ENCODE assay signal across 8 cellular contexts in the genomic region with DNA sequence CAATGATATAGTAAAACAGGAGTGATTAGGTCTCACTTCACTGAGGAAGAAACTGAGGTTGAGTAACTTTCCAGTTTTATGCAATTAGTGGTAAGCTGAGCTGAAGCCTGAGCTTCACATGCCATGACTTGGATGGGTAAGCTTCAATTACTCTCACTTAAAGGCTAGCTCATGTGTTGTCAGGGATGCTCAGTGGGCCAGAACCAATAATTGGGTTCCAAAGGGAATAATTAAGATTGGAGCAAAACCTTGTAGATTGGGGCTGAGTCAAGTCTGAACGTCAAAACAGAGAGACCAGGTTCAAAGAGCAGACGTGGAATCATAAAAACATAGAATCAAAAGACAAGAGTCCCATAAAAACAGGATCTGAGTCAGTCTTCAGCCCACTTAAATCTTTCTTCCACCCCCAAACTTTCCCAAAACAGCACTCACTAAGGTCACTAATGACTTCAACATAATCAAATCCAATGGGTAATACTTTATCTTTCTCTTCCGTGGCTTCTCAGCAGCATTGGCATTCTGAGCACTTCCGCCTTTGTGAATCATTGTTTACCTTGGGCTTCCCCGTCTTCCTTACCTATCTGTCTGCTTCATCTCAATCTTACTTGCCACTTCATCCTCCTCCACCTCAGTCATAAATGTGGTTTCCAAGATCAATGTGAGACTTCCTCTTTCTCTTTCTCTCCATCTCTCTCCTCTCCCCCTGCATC. TPM values are rescaled to one million over a fixed set of nuclear protein-coding genes. Genes with fewer than 3 reads are reported as not detected.
A peak's percentile ranks its signal among the peaks of the same experiment; 100 is the strongest.
DNase-seq lines count a peak whose midpoint lies in the region; ATAC-seq, FAIRE-seq and TF ChIP-seq lines count a peak whose summit lies in the region.

No MANE protein-coding gene starts in this region.

- no peak overlapping the region for H3K27ac ChIP-seq in K562 (ENCODE audit: extremely low read depth, low read depth, low read length)

- CTCF ChIA-PET in BJ (lab: Yijun Ruan, JAX) (interaction anchor here (1.4 kb wide), 1 partner anchor 19 kb away, joined by 3 read pairs; no protein-coding TSS in a partner anchor), K562 (lab: Yijun Ruan, JAX; ENCODE audit: low intra/inter-chr PET ratio) (no interaction called here)

- TF ChIP-seq EP300 in K562 (IDR thresholded peaks at IDR 0.05; ENCODE audit: low read length) = peak; percentile 46; the same call in 1 of the 2 replicates

- intact Hi-C loops in K562 (cut with micrococcal nuclease) (no loop called here), cardiac septum (cut with DNase I) (no loop called here)

- no peaks in the 10 kb centered on the region for H4K20me1 ChIP-seq in K562 (replicated peaks; ENCODE audit: control insufficient read depth, insufficient read depth, low read length)

- DNase-seq in BJ (ENCODE audit: low read depth) (peak; percentile 64), K562 (ENCODE audit: extremely low read depth in 1 of 4, low spot score in 3 of 4) (peak in 1 of 4 experiments; percentile 18), hypothalamus (lab: John Stamatoyannopoulos, UW) (no peak), NCI-H2081 treated with DMSO at 0.1 percent for 48 hours (lab: John Stamatoyannopoulos, UW) (no peak), cardiac septum (ENCODE audit: low spot score) (no peak), NCI-H446 (lab: John Stamatoyannopoulos, UW) (no peak)

- no peak overlapping the region for H3K4me3 ChIP-seq in BJ (ENCODE audit: low read depth, low read length)
- H3K4me3 ChIP-seq in K562 = no peak overlapping the region

- H2AFZ ChIP-seq in K562 (ENCODE audit: low read depth, low read length) = no peak overlapping the region

- H3K36me3 ChIP-seq in BJ (ENCODE audit: control insufficient read depth, insufficient read depth, low read length) (no peaks in the 10 kb centered on the region), K562 (ENCODE audit: control insufficient read depth, insufficient read depth, low read length) (no peaks in the 10 kb centered on the region)

- no peak for TF ChIP-seq POLR2A in K562 (conservative IDR thresholded peaks at IDR 0.05)

- TF ChIP-seq RAD21 in K562 (CRISPR knock-in tag; conservative IDR thresholded peaks at IDR 0.05 in 1 of 2, IDR thresholded peaks at IDR 0.05 in 1 of 2) = no peak

- POLR2A ChIA-PET in BJ (lab: Charles Lee) (interaction anchor here (0.7 kb wide), 1 partner anchor 15 kb away, joined by 3 read pairs; no protein-coding TSS in a partner anchor), K562 (lab: Yijun Ruan, JAX) (no interaction called here)

- WGBS in K562 (ENCODE audit: insufficient coverage, low coverage, missing lambda C conversion rate) = 0% methylated on average over 5 of the region's 5 CpGs

- no peaks in the 10 kb centered on the region for H3K9me1 ChIP-seq in K562 (ENCODE audit: control insufficient read depth, insufficient read depth, low read length)

- H3K27me3 ChIP-seq in BJ (ENCODE audit: control insufficient read depth, insufficient read depth, low read length) (no peaks in the 10 kb centered on the region), K562 (ENCODE audit: control insufficient read depth in 2 of 2, insufficient read depth in 2 of 2, low read length in 2 of 2) (peaks cover 3 to 6% of the 10 kb centered on the region in 2 experiments; a peak in 3 of 5 replicates)

- FAIRE-seq in K562 (lab: Jason Lieb, UNC) = no peak

- H3K4me1 ChIP-seq in K562 (replicated peaks in 1 of 2; ENCODE audit: control insufficient read depth in 2 of 2, insufficient read depth in 2 of 2, low read length in 2 of 2) = no peaks in the 10 kb centered on the region

- H3K4me2 ChIP-seq in K562 (ENCODE audit: insufficient read depth, low read length) = no peak overlapping the region

- no TSS peak for BruUV-seq in K562 (replicated peaks; lab: Mats Ljungman, UMichigan)

- TF ChIP-seq CTCF in BJ (IDR thresholded peaks at IDR 0.05; ENCODE audit: insufficient read depth, low read depth, low read length) (no peak), K562 (IDR thresholded peaks at IDR 0.05 in 2 of 3, conservative IDR thresholded peaks at IDR 0.05 in 1 of 3; ENCODE audit: insufficient read depth in 2 of 3, low read depth in 1 of 3, low read length in 3 of 3) (no peak)

- peak; percentile 68 for ATAC-seq in GM19397 (IDR thresholded peaks at IDR 0.05; ENCODE audit: unreplicated experiment)
- peak; percentile 82 for ATAC-seq in HG03469 (IDR thresholded peaks at IDR 0.05; ENCODE audit: unreplicated experiment)
- no peak; the same call in 2 of the 3 replicates for ATAC-seq in K562

- in situ Hi-C loops in K562 (cut with MboI) = no loop called here

- H3K9me3 ChIP-seq in K562 (replicated peaks; ENCODE audit: control insufficient read depth, insufficient read depth, low read depth, low read length) = no peaks in the 10 kb centered on the region

- no peaks in the 10 kb centered on the region for H3K79me2 ChIP-seq in K562 (ENCODE audit: control insufficient read depth, insufficient read depth, low read length)

- no peak overlapping the region for H3K9ac ChIP-seq in K562 (ENCODE audit: insufficient read depth in 1 of 2, low read depth in 2 of 2, low read length in 2 of 2)

TF ChIP-seq in K562, 482 proteins besides CTCF, POLR2A, EP300 and RAD21 (continues in another document):
- TF ChIP-seq ZNF830 (CRISPR knock-in tag; IDR thresholded peaks at IDR 0.05) = no peak
- TF ChIP-seq STAT5A (IDR thresholded peaks at IDR 0.05; ENCODE audit: borderline replicate concordance, low read length) = no peak; the same call in 1 of the 2 replicates
- TF ChIP-seq, protein P1, sequence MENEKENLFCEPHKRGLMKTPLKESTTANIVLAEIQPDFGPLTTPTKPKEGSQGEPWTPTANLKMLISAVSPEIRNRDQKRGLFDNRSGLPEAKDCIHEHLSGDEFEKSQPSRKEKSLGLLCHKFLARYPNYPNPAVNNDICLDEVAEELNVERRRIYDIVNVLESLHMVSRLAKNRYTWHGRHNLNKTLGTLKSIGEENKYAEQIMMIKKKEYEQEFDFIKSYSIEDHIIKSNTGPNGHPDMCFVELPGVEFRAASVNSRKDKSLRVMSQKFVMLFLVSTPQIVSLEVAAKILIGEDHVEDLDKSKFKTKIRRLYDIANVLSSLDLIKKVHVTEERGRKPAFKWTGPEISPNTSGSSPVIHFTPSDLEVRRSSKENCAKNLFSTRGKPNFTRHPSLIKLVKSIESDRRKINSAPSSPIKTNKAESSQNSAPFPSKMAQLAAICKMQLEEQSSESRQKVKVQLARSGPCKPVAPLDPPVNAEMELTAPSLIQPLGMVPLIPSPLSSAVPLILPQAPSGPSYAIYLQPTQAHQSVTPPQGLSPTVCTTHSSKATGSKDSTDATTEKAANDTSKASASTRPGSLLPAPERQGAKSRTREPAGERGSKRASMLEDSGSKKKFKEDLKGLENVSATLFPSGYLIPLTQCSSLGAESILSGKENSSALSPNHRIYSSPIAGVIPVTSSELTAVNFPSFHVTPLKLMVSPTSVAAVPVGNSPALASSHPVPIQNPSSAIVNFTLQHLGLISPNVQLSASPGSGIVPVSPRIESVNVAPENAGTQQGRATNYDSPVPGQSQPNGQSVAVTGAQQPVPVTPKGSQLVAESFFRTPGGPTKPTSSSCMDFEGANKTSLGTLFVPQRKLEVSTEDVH (IDR thresholded peaks at IDR 0.05; ENCODE audit: low read depth, partially characterized antibody) = no peak
- no peak for TF ChIP-seq RHOXF2B (CRISPR knock-in tag; conservative IDR thresholded peaks at IDR 0.05)
- TF ChIP-seq, protein P2, sequence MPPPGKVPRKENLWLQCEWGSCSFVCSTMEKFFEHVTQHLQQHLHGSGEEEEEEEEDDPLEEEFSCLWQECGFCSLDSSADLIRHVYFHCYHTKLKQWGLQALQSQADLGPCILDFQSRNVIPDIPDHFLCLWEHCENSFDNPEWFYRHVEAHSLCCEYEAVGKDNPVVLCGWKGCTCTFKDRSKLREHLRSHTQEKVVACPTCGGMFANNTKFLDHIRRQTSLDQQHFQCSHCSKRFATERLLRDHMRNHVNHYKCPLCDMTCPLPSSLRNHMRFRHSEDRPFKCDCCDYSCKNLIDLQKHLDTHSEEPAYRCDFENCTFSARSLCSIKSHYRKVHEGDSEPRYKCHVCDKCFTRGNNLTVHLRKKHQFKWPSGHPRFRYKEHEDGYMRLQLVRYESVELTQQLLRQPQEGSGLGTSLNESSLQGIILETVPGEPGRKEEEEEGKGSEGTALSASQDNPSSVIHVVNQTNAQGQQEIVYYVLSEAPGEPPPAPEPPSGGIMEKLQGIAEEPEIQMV (tag; conservative IDR thresholded peaks at IDR 0.05; ENCODE audit: low read depth) = no peak
- peak; percentile 44 for TF ChIP-seq MEIS2 (IDR thresholded peaks at IDR 0.05; ENCODE audit: partially characterized antibody)
- TF ChIP-seq NR3C1 (CRISPR knock-in tag; IDR thresholded peaks at IDR 0.05) = no peak

RNA-seq across cellular contexts. Expression of a gene that starts 23.0 kb away (rescaled TPM):
- polyA plus RNA-seq in BJ (2011; rRNA removed) (22.9 and 34.0 TPM in 2 replicates), K562 (2011; rRNA removed) (not detected in 2 replicates), K562 (2014; fragmentation: Illumina TruSeq; extraction: Trizol) (not detected in 2 replicates), K562 (2014; fragmentation: Nextera tagmentation; extraction: Ambion mirVana) (not detected), K562 (2014; rRNA removed) (not detected in 2 replicates)
- 57.6 and 66.4 TPM in 2 replicates for polyA minus RNA-seq in BJ (2011; rRNA and poly(A)+ RNA removed)
- total RNA-seq in K562 (2011; cell fraction: chromatin; rRNA removed; ENCODE audit: low replicate concordance) = not detected in 2 replicates
- not detected in 2 replicates for total RNA-seq in K562 (2011; cell fraction: nucleolus; rRNA removed)
- total RNA-seq in K562 (2011; cell fraction: nucleoplasm; rRNA removed) = not detected in 2 replicates
- total RNA-seq in K562 (2014; rRNA removed) (not detected in 2 replicates), K562 (2014; rRNA removed; fragmentation: Illumina TruSeq; extraction: Trizol) (not detected in 2 replicates), K562 (2015; rRNA removed; fragmentation: Illumina TruSeq; extraction: Trizol) (not detected in 2 replicates), K562 (2021) (0.13 and 0.18 TPM in 2 replicates), cardiac septum (7.6 TPM)
- not detected in 2 replicates for polyA plus RNA-seq in K562 (2011; cell fraction: cytosol; rRNA removed)
- polyA plus RNA-seq in K562 (2011; cell fraction: nucleus; rRNA removed) = not detected in 2 replicates
- not detected in 2 replicates for polyA plus RNA-seq in K562 (2012)
- not detected in 2 replicates for polyA minus RNA-seq in K562 (2011; rRNA and poly(A)+ RNA removed)
- 0.19 and 0.73 TPM in 2 replicates for polyA minus RNA-seq in K562 (2011; cell fraction: cytosol; rRNA and poly(A)+ RNA removed)
- polyA minus RNA-seq in K562 (2011; cell fraction: nucleus; rRNA and poly(A)+ RNA removed) = under 0.01 TPM in 1 of 2 replicates, not detected in the other
